In the genomic region with DNA sequence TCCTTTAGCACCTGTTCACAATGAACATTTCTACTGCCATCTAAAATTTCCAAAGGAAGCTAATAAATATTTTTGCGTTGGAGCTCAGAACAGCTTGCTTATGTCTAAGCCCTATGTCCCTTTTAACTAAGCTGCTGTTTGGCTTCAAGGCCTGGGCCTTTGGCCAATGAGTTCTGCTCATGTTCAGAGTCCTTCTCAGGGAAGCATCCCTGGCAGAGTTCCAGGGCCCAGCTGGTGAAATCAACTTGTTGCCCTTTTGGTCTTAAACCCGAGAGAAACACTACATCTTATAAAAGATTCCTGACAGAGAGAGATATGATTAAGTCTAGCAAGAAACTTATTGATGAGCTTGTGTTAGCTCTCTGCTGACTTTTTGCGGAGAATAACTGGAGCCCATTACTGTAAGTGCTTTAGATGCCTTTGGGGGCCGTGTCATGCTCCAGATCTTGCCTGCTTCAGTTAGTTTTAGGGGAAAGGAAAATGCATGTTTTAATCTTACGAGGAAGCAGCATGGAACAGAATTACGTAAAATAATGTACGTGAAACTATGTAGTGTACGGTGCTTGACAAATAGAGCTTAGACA, we compare ENCODE assay signal across 11 cellular contexts.
A peak's percentile ranks its signal among the peaks of the same experiment; 100 is the strongest.
DNase-seq lines count a peak whose midpoint lies in the region; ATAC-seq and TF ChIP-seq lines count a peak whose summit lies in the region.
"Had no signal": no experiment of that assay in that cellular context is flagged by ENCODE, and none has a peak within 500 bp of the region (broad histone marks: within the 10 kb centered on the region; RNA-seq: fewer than 3 reads in every experiment).

No MANE protein-coding gene starts in this region.

- TF ChIP-seq CTCF in tibial nerve (IDR thresholded peaks at IDR 0.05) = no peak
- TF ChIP-seq CTCF in GM10266 (IDR thresholded peaks at IDR 0.05; ENCODE audit: control insufficient read depth, insufficient read depth, low read depth, missing control alignments) = no peak

- H3K4me1 Mint-ChIP-seq in effector memory CD8-positive, alpha-beta T cell (ENCODE audit: low read depth in 2 of 2) = no peaks in the 10 kb centered on the region
- H3K4me1 Mint-ChIP-seq: activated naive CD8-positive, alpha-beta T cell treated with anti-CD3 and anti-CD28 coated beads, Interleukin-2, amount 50 U/mL, for 24 hours had no signal

- H3K27me3 Mint-ChIP-seq in effector memory CD8-positive, alpha-beta T cell = no peaks in the 10 kb centered on the region
- H3K27me3 Mint-ChIP-seq: activated naive CD8-positive, alpha-beta T cell treated with anti-CD3 and anti-CD28 coated beads, Interleukin-2, amount 50 U/mL, for 24 hours had no signal

- no peak for TF ChIP-seq POLR2A in tibial nerve (IDR thresholded peaks at IDR 0.05)

- H3K27me3 ChIP-seq in tibial nerve = no peaks in the 10 kb centered on the region

- DNase-seq in NCI-H1105 treated with DMSO at 0.1 percent for 48 hours (lab: John Stamatoyannopoulos, UW) = peak; percentile 8
- DNase-seq in NCI-H1105 (lab: John Stamatoyannopoulos, UW) = no peak
- DNase-seq in cerebellum (ENCODE audit: low spot score) = peak; percentile 22
- DNase-seq in left lobe of liver (ENCODE audit: low spot score) = peak; percentile 95
- peak; percentile 74 to 82 for DNase-seq in tibial nerve (ENCODE audit: low spot score in 2 of 2)
- DNase-seq in effector memory CD8-positive, alpha-beta T cell = no peak
- DNase-seq in GM10266 (ENCODE audit: extremely low spot score) = no peak
- no peak for DNase-seq in activated naive CD4-positive, alpha-beta T cell treated with anti-CD3 and anti-CD28 coated beads, Interleukin-2, amount 50 U/mL, for 16 hours
- DNase-seq: activated naive CD8-positive, alpha-beta T cell treated with anti-CD3 and anti-CD28 coated beads, Interleukin-2, amount 50 U/mL, for 24 hours; NCI-H1417; WERI-Rb-1 had no signal

- H3K4me3 Mint-ChIP-seq in effector memory CD8-positive, alpha-beta T cell = no peak overlapping the region
- H3K4me3 Mint-ChIP-seq: activated naive CD8-positive, alpha-beta T cell treated with anti-CD3 and anti-CD28 coated beads, Interleukin-2, amount 50 U/mL, for 24 hours had no signal

- H3K4me1 ChIP-seq in tibial nerve = peaks cover 0 to 21% (median 0%) of the 10 kb centered on the region in 4 donors

- H3K36me3 Mint-ChIP-seq in effector memory CD8-positive, alpha-beta T cell (ENCODE audit: insufficient read depth) = no peaks in the 10 kb centered on the region

- H3K27ac ChIP-seq in tibial nerve = no peak overlapping the region
- H3K27ac ChIP-seq: WERI-Rb-1 had no signal

- H3K9me3 Mint-ChIP-seq in effector memory CD8-positive, alpha-beta T cell = no peaks in the 10 kb centered on the region
- H3K9me3 Mint-ChIP-seq: activated naive CD8-positive, alpha-beta T cell treated with anti-CD3 and anti-CD28 coated beads, Interleukin-2, amount 50 U/mL, for 24 hours had no signal

- no peaks in the 10 kb centered on the region for H3K9me3 ChIP-seq in tibial nerve

- H3K4me3 ChIP-seq in tibial nerve = no peak overlapping the region

- H3K36me3 ChIP-seq in tibial nerve = peaks cover 0 to 28% (median 0%) of the 10 kb centered on the region in 3 donors

- 65 to 69% methylated on average over 8 of the region's 8 CpGs for WGBS in tibial nerve, 2 donors

- ATAC-seq in left lobe of liver = peak; percentile 98
- no peak for ATAC-seq in effector memory CD8-positive, alpha-beta T cell (replicated peaks)
- ATAC-seq: activated naive CD8-positive, alpha-beta T cell treated with anti-CD3 and anti-CD28 coated beads, Interleukin-2, amount 50 U/mL, for 24 hours had no signal

- no peak for TF ChIP-seq EP300 in tibial nerve (IDR thresholded peaks at IDR 0.05)

- H3K27ac Mint-ChIP-seq in effector memory CD8-positive, alpha-beta T cell = no peak overlapping the region
- H3K27ac Mint-ChIP-seq: activated naive CD8-positive, alpha-beta T cell treated with anti-CD3 and anti-CD28 coated beads, Interleukin-2, amount 50 U/mL, for 24 hours had no signal

Comparison
In these comparisons a context has a peak if more than half of its experiments do, and no peak if none do; other contexts are left out.
1. DNase-seq: peak in NCI-H1105 treated with DMSO at 0.1 percent for 48 hours (single experiment), cerebellum (single experiment), left lobe of liver (single experiment) and tibial nerve (2 of 2); none in NCI-H1105 (single experiment), effector memory CD8-positive, alpha-beta T cell (0 of 3), GM10266 (single experiment) and activated naive CD4-positive, alpha-beta T cell treated with anti-CD3 and anti-CD28 coated beads, Interleukin-2, amount 50 U/mL, for 16 hours (single experiment).